Comparison of ENCODE assay signal across 10 cellular contexts in the genomic region with DNA sequence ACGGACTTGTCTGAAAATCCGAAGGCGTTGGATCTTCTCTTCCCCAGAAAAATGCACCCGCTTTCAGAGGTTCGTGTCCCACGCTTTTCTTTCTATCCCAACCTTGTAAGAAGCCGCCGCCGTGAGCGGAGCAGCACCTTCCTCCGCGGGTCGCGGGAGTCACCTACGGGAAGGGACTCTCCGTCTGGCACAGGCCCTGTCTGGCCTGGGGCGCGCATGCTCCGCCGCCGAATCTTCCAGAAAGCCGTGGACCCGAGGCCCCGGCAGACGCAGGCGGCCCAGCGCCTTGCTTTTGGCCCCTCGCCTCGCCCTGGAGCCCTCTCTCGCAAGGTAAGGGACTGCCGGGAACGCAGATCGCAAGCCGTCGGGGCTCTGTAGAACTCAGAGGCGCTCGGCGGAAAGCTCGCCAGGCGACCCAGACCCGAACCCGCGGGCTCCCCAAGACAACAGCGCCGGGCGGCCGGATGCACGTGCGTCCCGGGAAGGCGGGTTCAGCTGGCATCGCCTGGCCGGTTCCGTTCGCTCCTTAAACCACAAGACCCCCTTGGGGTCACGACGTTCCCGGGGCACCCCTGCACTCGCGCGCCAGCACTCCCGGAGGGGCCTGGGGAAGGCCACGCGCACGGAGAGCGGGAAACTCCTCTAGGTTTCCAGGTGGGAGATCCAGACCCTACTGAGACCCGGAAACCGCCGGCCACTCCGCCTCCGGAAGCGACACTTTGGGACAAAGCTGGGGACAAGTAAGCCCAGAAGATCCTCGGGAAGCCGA. TPM values are rescaled to one million over a fixed set of nuclear protein-coding genes. Genes with fewer than 3 reads are reported as not detected.
DNase-seq lines count a peak whose midpoint lies in the region; ATAC-seq, FAIRE-seq and TF ChIP-seq lines count a peak whose summit lies in the region.
"Not testable (repeated sequence)": the region's sequence is repeated elsewhere in the genome, so short reads cannot be mapped to it uniquely, and the experiment has no call there.
"Had no signal": no experiment of that assay in that cellular context is flagged by ENCODE, and none has a peak within 500 bp of the region (broad histone marks: within the 10 kb centered on the region; RNA-seq: fewer than 3 reads in every experiment).

No MANE protein-coding gene starts in this region.

- H3K27me3 Mint-ChIP-seq in activated CD8-positive, alpha-beta T cell treated with anti-CD3 and anti-CD28 coated beads for 36 hours; stimulated activated naive CD8-positive, alpha-beta T cell treated with anti-CD3 and anti-CD28 coated beads, Interleukin-15, amount 100 ng/mL, for 72 hours: not testable (repeated sequence)

- H3K9me1 ChIP-seq in K562 (ENCODE audit: control insufficient read depth, insufficient read depth, low read length): not testable (repeated sequence)

- not testable (repeated sequence) for H3K4me2 ChIP-seq in PC-3 (ENCODE audit: low read length); K562 (ENCODE audit: insufficient read depth, low read length)

- WGBS in K562 (ENCODE audit: insufficient coverage, low coverage, missing lambda C conversion rate): no CpG with 5 or more reads among the region's 74 CpGs
- no CpG with 5 or more reads among the region's 74 CpGs for WGBS in lung, 2 donors

- not testable (repeated sequence) for H3F3A ChIP-seq in PC-3 (ENCODE audit: low read length, unreplicated experiment)

- H3K79me2 ChIP-seq in PC-3 (ENCODE audit: low read length); K562 (ENCODE audit: control insufficient read depth, insufficient read depth, low read length): not testable (repeated sequence)

- not testable (repeated sequence) for ATAC-seq in PC-3
- peak; percentile 17 for ATAC-seq in activated CD8-positive, alpha-beta T cell treated with anti-CD3 and anti-CD28 coated beads for 36 hours
- ATAC-seq in K562: peak; percentile 51
- peak; percentile 38 for ATAC-seq in Right ventricle myocardium superior (ENCODE audit: poor library complexity)
- peak; percentile 65 for ATAC-seq in left lung
- ATAC-seq in lung (ENCODE audit: insufficient read depth, low FRiP score): peak; percentile 34
- ATAC-seq in stimulated activated naive CD8-positive, alpha-beta T cell treated with anti-CD3 and anti-CD28 coated beads, Interleukin-15, amount 100 ng/mL, for 72 hours: peak; percentile 56

- not testable (repeated sequence) for H3K9me3 ChIP-seq in A673 (ENCODE audit: low read depth, low read length, poor library complexity, severe bottlenecking); PC-3 (ENCODE audit: low read length); K562 (replicated peaks; ENCODE audit: control insufficient read depth, insufficient read depth, low read depth, low read length); left lung; lung (ENCODE audit: control insufficient read depth in 2 of 2, insufficient read depth in 1 of 2, low read length in 1 of 2)

- not testable (repeated sequence) for FAIRE-seq in K562 (lab: Jason Lieb, UNC)

- in situ Hi-C loops in K562 (cut with MboI): not testable (repeated sequence)

- H3K36me3 ChIP-seq in A673 (ENCODE audit: insufficient read depth, low read length, poor library complexity, severe bottlenecking); PC-3 (ENCODE audit: low read depth, low read length); K562 (ENCODE audit: control insufficient read depth, insufficient read depth, low read length); left lung; lung (ENCODE audit: control insufficient read depth in 2 of 2, insufficient read depth in 2 of 2, low read length in 2 of 2): not testable (repeated sequence)

- not testable (repeated sequence) for TF ChIP-seq POLR2A in K562 (conservative IDR thresholded peaks at IDR 0.05)

- not testable (repeated sequence) for H3K4me1 ChIP-seq in A673 (ENCODE audit: insufficient read depth, low read length, poor library complexity, severe bottlenecking); PC-3 (ENCODE audit: insufficient read depth, low read length); K562 (replicated peaks in 1 of 2; ENCODE audit: control insufficient read depth in 2 of 2, insufficient read depth in 2 of 2, low read length in 2 of 2); left lung; lung (ENCODE audit: control insufficient read depth in 2 of 2, insufficient read depth in 2 of 2, low read length in 2 of 2)

- H3K27me3 ChIP-seq in A673 (replicated peaks; ENCODE audit: insufficient read depth, low read depth, low read length, poor library complexity); PC-3 (ENCODE audit: low read length); K562 (ENCODE audit: control insufficient read depth in 2 of 2, insufficient read depth in 2 of 2, low read length in 2 of 2); left lung; lung (ENCODE audit: control insufficient read depth, insufficient read depth): not testable (repeated sequence)

- H3K9me2 ChIP-seq in PC-3 (replicated peaks; ENCODE audit: low read length): not testable (repeated sequence)

- H3K9ac ChIP-seq in PC-3 (ENCODE audit: low read length); K562 (ENCODE audit: insufficient read depth in 1 of 2, low read depth in 2 of 2, low read length in 2 of 2): not testable (repeated sequence)

- not testable (repeated sequence) for H2AFZ ChIP-seq in PC-3 (ENCODE audit: low read length); K562 (ENCODE audit: low read depth, low read length)

- CTCF ChIA-PET in A673 (lab: Charles Lee); PC-3 (lab: Charles Lee); activated CD8-positive, alpha-beta T cell treated with anti-CD3 and anti-CD28 coated beads for 36 hours (lab: Charles Lee); K562 (lab: Yijun Ruan, JAX; ENCODE audit: low intra/inter-chr PET ratio): not testable (repeated sequence)

- H3K9me3 Mint-ChIP-seq in activated CD8-positive, alpha-beta T cell treated with anti-CD3 and anti-CD28 coated beads for 36 hours; stimulated activated naive CD8-positive, alpha-beta T cell treated with anti-CD3 and anti-CD28 coated beads, Interleukin-15, amount 100 ng/mL, for 72 hours: not testable (repeated sequence)

- TF ChIP-seq RAD21 in K562 (CRISPR knock-in tag; conservative IDR thresholded peaks at IDR 0.05 in 1 of 2, IDR thresholded peaks at IDR 0.05 in 1 of 2): not testable (repeated sequence)

- POLR2A ChIA-PET in A673 (lab: Charles Lee; ENCODE audit: low non-redundant PET); PC-3 (lab: Charles Lee; ENCODE audit: unreplicated experiment); activated CD8-positive, alpha-beta T cell treated with anti-CD3 and anti-CD28 coated beads for 36 hours (lab: Charles Lee); K562 (lab: Yijun Ruan, JAX): not testable (repeated sequence)

- BruUV-seq in A673 (replicated peaks; lab: Mats Ljungman, UMichigan) (TSS peak; percentile 55), PC-3 (replicated peaks; lab: Mats Ljungman, UMichigan) (TSS peak; percentile 51), K562 (replicated peaks; lab: Mats Ljungman, UMichigan) (TSS peak; percentile 65)

- TF ChIP-seq EP300 in K562 (IDR thresholded peaks at IDR 0.05; ENCODE audit: low read length): not testable (repeated sequence)

- DNase-seq in A673 (ENCODE audit: low spot score); PC-3; activated CD8-positive, alpha-beta T cell treated with anti-CD3 and anti-CD28 coated beads for 36 hours; K562 (ENCODE audit: extremely low read depth in 1 of 4, low spot score in 3 of 4); Right ventricle myocardium superior; left lung; lung (ENCODE audit: low spot score); stimulated activated naive CD8-positive, alpha-beta T cell treated with anti-CD3 and anti-CD28 coated beads, Interleukin-15, amount 100 ng/mL, for 72 hours: not testable (repeated sequence)

- not testable (repeated sequence) for H3K27ac ChIP-seq in A673 (ENCODE audit: low read depth, low read length, poor library complexity, severe bottlenecking); PC-3 (ENCODE audit: low read length); K562 (ENCODE audit: extremely low read depth, low read depth, low read length); left lung; lung (ENCODE audit: low read depth in 1 of 2, low read length in 1 of 2)

- intact Hi-C loops in A673 (cut with micrococcal nuclease; ENCODE audit: unreplicated experiment); PC-3 (cut with micrococcal nuclease); activated CD8-positive, alpha-beta T cell treated with anti-CD3 and anti-CD28 coated beads for 36 hours (cut with micrococcal nuclease); K562 (cut with micrococcal nuclease); Right ventricle myocardium superior (cut with DNase I); left lung (cut with DNase I): not testable (repeated sequence)

- H3K4me3 ChIP-seq in A673 (ENCODE audit: low read depth, low read length, poor library complexity, severe bottlenecking); PC-3 (ENCODE audit: low read length); K562; left lung; lung: not testable (repeated sequence)

- H3K27ac Mint-ChIP-seq in activated CD8-positive, alpha-beta T cell treated with anti-CD3 and anti-CD28 coated beads for 36 hours; stimulated activated naive CD8-positive, alpha-beta T cell treated with anti-CD3 and anti-CD28 coated beads, Interleukin-15, amount 100 ng/mL, for 72 hours: not testable (repeated sequence)

- not testable (repeated sequence) for H3K4me3 Mint-ChIP-seq in activated CD8-positive, alpha-beta T cell treated with anti-CD3 and anti-CD28 coated beads for 36 hours; stimulated activated naive CD8-positive, alpha-beta T cell treated with anti-CD3 and anti-CD28 coated beads, Interleukin-15, amount 100 ng/mL, for 72 hours

- not testable (repeated sequence) for TF ChIP-seq CTCF in A673 (conservative IDR thresholded peaks at IDR 0.05; ENCODE audit: low read depth, low read length); PC-3 (conservative IDR thresholded peaks at IDR 0.05; ENCODE audit: low read depth, low read length); activated CD8-positive, alpha-beta T cell treated with anti-CD3 and anti-CD28 coated beads for 36 hours (IDR thresholded peaks at IDR 0.05); K562 (IDR thresholded peaks at IDR 0.05 in 2 of 3, conservative IDR thresholded peaks at IDR 0.05 in 1 of 3; ENCODE audit: insufficient read depth in 2 of 3, low read depth in 1 of 3, low read length in 3 of 3); left lung (IDR thresholded peaks at IDR 0.05); lung (IDR thresholded peaks at IDR 0.05; ENCODE audit: control extremely low read depth, extremely low read depth)

- not testable (repeated sequence) for H3K36me3 Mint-ChIP-seq in activated CD8-positive, alpha-beta T cell treated with anti-CD3 and anti-CD28 coated beads for 36 hours (ENCODE audit: low read depth)

- H4K20me1 ChIP-seq in PC-3 (ENCODE audit: low read length); K562 (replicated peaks; ENCODE audit: control insufficient read depth, insufficient read depth, low read length): not testable (repeated sequence)

- H3K4me1 Mint-ChIP-seq in activated CD8-positive, alpha-beta T cell treated with anti-CD3 and anti-CD28 coated beads for 36 hours (ENCODE audit: low read depth); stimulated activated naive CD8-positive, alpha-beta T cell treated with anti-CD3 and anti-CD28 coated beads, Interleukin-15, amount 100 ng/mL, for 72 hours: not testable (repeated sequence)

RNA-seq across cellular contexts. Expression of a gene that starts 1.1 kb away (rescaled TPM):
- 126 and 166 TPM in 2 replicates for total RNA-seq in A673 (2021)
- total RNA-seq in PC-3 (2014; rRNA removed): 8.9 and 9.6 TPM in 2 replicates
- 10 to 100 TPM; 91.3 to 91.9 TPM for total RNA-seq in activated CD8-positive, alpha-beta T cell treated with anti-CD3 and anti-CD28 coated beads for 36 hours
- 790 and 1,561 TPM in 2 replicates for total RNA-seq in K562 (2011; cell fraction: chromatin; rRNA removed; ENCODE audit: low replicate concordance)
- 789 and 809 TPM in 2 replicates for total RNA-seq in K562 (2011; cell fraction: nucleolus; rRNA removed)
- 557 and 648 TPM in 2 replicates for total RNA-seq in K562 (2011; cell fraction: nucleoplasm; rRNA removed)
- total RNA-seq in K562 (2014; rRNA removed): 248 and 305 TPM in 2 replicates
- total RNA-seq in K562 (2014; rRNA removed; fragmentation: Illumina TruSeq; extraction: Trizol): 61.3 and 76.2 TPM in 2 replicates
- total RNA-seq in K562 (2015; rRNA removed; fragmentation: Illumina TruSeq; extraction: Trizol): 95.1 and 105 TPM in 2 replicates
- 364 and 419 TPM in 2 replicates for total RNA-seq in K562 (2021)
- 152 and 199 TPM in 2 replicates for polyA plus RNA-seq in K562 (2011; rRNA removed)
- 85.9 and 97.4 TPM in 2 replicates for polyA plus RNA-seq in K562 (2011; cell fraction: cytosol; rRNA removed)
- 1,179 and 1,399 TPM in 2 replicates for polyA plus RNA-seq in K562 (2011; cell fraction: nucleus; rRNA removed)
- 209 and 400 TPM in 2 replicates for polyA plus RNA-seq in K562 (2012)
- polyA plus RNA-seq in K562 (2014; fragmentation: Illumina TruSeq; extraction: Trizol): 165 and 263 TPM in 2 replicates
- 1 to 10 TPM; 4.6 to 9.0 TPM for polyA plus RNA-seq in K562 (2014; fragmentation: Nextera tagmentation; extraction: Ambion mirVana)
- 382 and 472 TPM in 2 replicates for polyA plus RNA-seq in K562 (2014; rRNA removed)
- polyA minus RNA-seq in K562 (2011; rRNA and poly(A)+ RNA removed): 69.7 and 88.6 TPM in 2 replicates
- polyA minus RNA-seq in K562 (2011; cell fraction: cytosol; rRNA and poly(A)+ RNA removed): 64.9 and 69.5 TPM in 2 replicates
- polyA minus RNA-seq in K562 (2011; cell fraction: nucleus; rRNA and poly(A)+ RNA removed): 257 and 271 TPM in 2 replicates
- total RNA-seq in Right ventricle myocardium superior: 6.2 TPM
- 10 to 100 TPM; 18.2 to 52.5 TPM for total RNA-seq in left lung
- 10 to 100 TPM in 1 of 2 donors, 1 to 10 TPM in 1; 3.6 to 47.7 TPM for total RNA-seq in lung
- 10 to 100 TPM; 14.9 to 40.1 TPM for polyA plus RNA-seq in lung
- polyA plus RNA-seq: CD14-positive monocyte; CD4-positive, alpha-beta memory T cell had no signal

RNA-seq across cellular contexts. Expression of a gene that starts 32.8 kb away (rescaled TPM):
- total RNA-seq in A673 (2021): 24.5 and 46.7 TPM in 2 replicates
- 43.4 and 49.3 TPM in 2 replicates for total RNA-seq in PC-3 (2014; rRNA removed)
- 10 to 100 TPM; 21.9 to 31.3 TPM for total RNA-seq in activated CD8-positive, alpha-beta T cell treated with anti-CD3 and anti-CD28 coated beads for 36 hours
- total RNA-seq in K562 (2011; cell fraction: chromatin; rRNA removed; ENCODE audit: low replicate concordance): 93.3 and 227 TPM in 2 replicates
- 57.0 and 64.3 TPM in 2 replicates for total RNA-seq in K562 (2011; cell fraction: nucleolus; rRNA removed)
- total RNA-seq in K562 (2011; cell fraction: nucleoplasm; rRNA removed): 127 and 246 TPM in 2 replicates
- 60.1 and 95.6 TPM in 2 replicates for total RNA-seq in K562 (2014; rRNA removed)
- 36.3 and 47.7 TPM in 2 replicates for total RNA-seq in K562 (2014; rRNA removed; fragmentation: Illumina TruSeq; extraction: Trizol)
- total RNA-seq in K562 (2015; rRNA removed; fragmentation: Illumina TruSeq; extraction: Trizol): 43.9 and 44.9 TPM in 2 replicates
- 27.2 and 29.6 TPM in 2 replicates for total RNA-seq in K562 (2021)
- 27.5 and 30.9 TPM in 2 replicates for polyA plus RNA-seq in K562 (2011; rRNA removed)
- 68.1 and 141 TPM in 2 replicates for polyA plus RNA-seq in K562 (2011; cell fraction: cytosol; rRNA removed)
- polyA plus RNA-seq in K562 (2011; cell fraction: nucleus; rRNA removed): 91.0 and 91.7 TPM in 2 replicates
- 114 and 185 TPM in 2 replicates for polyA plus RNA-seq in K562 (2012)
- polyA plus RNA-seq in K562 (2014; fragmentation: Illumina TruSeq; extraction: Trizol): 194 and 205 TPM in 2 replicates
- polyA plus RNA-seq in K562 (2014; fragmentation: Nextera tagmentation; extraction: Ambion mirVana): 10 to 100 TPM; 87.0 to 88.1 TPM
- polyA plus RNA-seq in K562 (2014; rRNA removed): 173 and 213 TPM in 2 replicates
- 57.0 and 63.3 TPM in 2 replicates for polyA minus RNA-seq in K562 (2011; rRNA and poly(A)+ RNA removed)
- 7.6 and 12.4 TPM in 2 replicates for polyA minus RNA-seq in K562 (2011; cell fraction: cytosol; rRNA and poly(A)+ RNA removed)
- polyA minus RNA-seq in K562 (2011; cell fraction: nucleus; rRNA and poly(A)+ RNA removed): 51.2 and 97.9 TPM in 2 replicates
- 6.5 TPM for total RNA-seq in Right ventricle myocardium superior
- 10 to 100 TPM; 26.4 to 34.9 TPM for total RNA-seq in left lung
- total RNA-seq in lung: 10 to 100 TPM; 18.6 to 61.3 TPM
- polyA plus RNA-seq in lung: 10 to 100 TPM; 58.6 to 87.3 TPM
